Comparison of ENCODE assay signal across 8 cellular contexts in genomic region chr1:168469690-168470089, GRCh38.
DNase-seq lines count a peak whose midpoint lies in the region; ATAC-seq and TF ChIP-seq lines count a peak whose summit lies in the region.

No MANE protein-coding gene starts in this region.

- H3K9me3 ChIP-seq in body of pancreas (peaks cover 0 to 8% (median 0%) of the 10 kb centered on the region in 3 donors), mucosa of descending colon (peaks cover 6% of the 10 kb centered on the region)

- H3K4me3 ChIP-seq in body of pancreas (no peak overlapping the region), mucosa of descending colon (no peak overlapping the region)

- H3K36me3 ChIP-seq in body of pancreas (replicated peaks in 1 of 2; ENCODE audit: insufficient read depth in 1 of 2, low read depth in 2 of 2) (no peaks in the 10 kb centered on the region), mucosa of descending colon (ENCODE audit: low read depth) (no peaks in the 10 kb centered on the region)

- ATAC-seq in body of pancreas, result peak; percentile 68
- peak; percentile 84 for ATAC-seq in mucosa of descending colon
- no peak for ATAC-seq in GM19467 (IDR thresholded peaks at IDR 0.05; ENCODE audit: unreplicated experiment)
- no peak for ATAC-seq in HG02970 (IDR thresholded peaks at IDR 0.05; ENCODE audit: low FRiP score, unreplicated experiment)

- intact Hi-C loops in body of pancreas (cut with DNase I) (no loop called here), mucosa of descending colon (cut with DNase I, micrococcal nuclease) (no loop called here)

- H3K4me1 ChIP-seq in body of pancreas, result peaks cover 12% of the 10 kb centered on the region
- H3K4me1 ChIP-seq in mucosa of descending colon (ENCODE audit: low read depth), result peaks cover 12% of the 10 kb centered on the region

- CTCF ChIA-PET in RWPE1 (lab: Yijun Ruan, JAX), result interaction anchor here (1.2 kb wide), 1 partner anchor 127 kb away, joined by 4 read pairs; no protein-coding TSS in a partner anchor

- peak; percentile 63 for DNase-seq in GF-D8 (lab: John Stamatoyannopoulos, UW)
- DNase-seq in RWPE1 (ENCODE audit: low spot score), result no peak
- peak; percentile 33 to 65 (median 45) for DNase-seq in body of pancreas
- DNase-seq in mucosa of descending colon, result peak; percentile 52 to 73 (median 61)
- no peak for DNase-seq in kidney glomerular epithelial cell (lab: John Stamatoyannopoulos, UW)
- DNase-seq in HPDE6-E6E7 (ENCODE audit: extremely low spot score), result no peak

- TF ChIP-seq CTCF in RWPE1 (conservative IDR thresholded peaks at IDR 0.05; ENCODE audit: low read depth), result no peak
- TF ChIP-seq CTCF in body of pancreas (IDR thresholded peaks at IDR 0.05), result no peak
- TF ChIP-seq CTCF in mucosa of descending colon (IDR thresholded peaks at IDR 0.05), result no peak

- 65 to 68% methylated on average over 6 of the region's 6 CpGs for WGBS in body of pancreas, 2 donors

- no peak for TF ChIP-seq POLR2A in body of pancreas (IDR thresholded peaks at IDR 0.05)

- no peaks in the 10 kb centered on the region for H3K27me3 ChIP-seq in body of pancreas

- POLR2A ChIA-PET in RWPE1 (lab: Yijun Ruan, JAX; ENCODE audit: low non-redundant PET), result no interaction called here

- H3K27ac ChIP-seq in RWPE1 (peak overlapping the region; percentile 72), body of pancreas (no peak overlapping the region)

Comparison
In these comparisons a context has a peak if more than half of its experiments do, and no peak if none do; other contexts are left out.
1. DNase-seq: peak in GF-D8 (single experiment), body of pancreas (4 of 4) and mucosa of descending colon (3 of 3); none in RWPE1 (single experiment), kidney glomerular epithelial cell (single experiment) and HPDE6-E6E7 (single experiment).
2. ATAC-seq: peak in body of pancreas (single experiment) and mucosa of descending colon (single experiment); none in GM19467 (single experiment) and HG02970 (single experiment).